In genomic region chr2:171523969-171524401, GRCh38 we compare ENCODE assay signal across 8 cellular contexts. TPM values are rescaled to one million over a fixed set of nuclear protein-coding genes. Genes with fewer than 3 reads are reported as not detected.
DNase-seq lines count a peak whose midpoint lies in the region; ATAC-seq, FAIRE-seq and TF ChIP-seq lines count a peak whose summit lies in the region.

No MANE protein-coding gene starts in this region.

- FAIRE-seq in K562 (lab: Jason Lieb, UNC) (no peak), GM12892 (lab: Jason Lieb, UNC) (no peak)

- ATAC-seq in K562: no peak
- ATAC-seq in left lung: peak; percentile 62

- no peaks in the 10 kb centered on the region for H3K36me3 Mint-ChIP-seq in activated naive CD4-positive, alpha-beta T cell treated with anti-CD3 and anti-CD28 coated beads, Interleukin-2, amount 50 U/mL, for 24 hours

- H3K79me2 ChIP-seq in K562 (ENCODE audit: control insufficient read depth, insufficient read depth, low read length): peaks cover 50% of the 10 kb centered on the region

- H3K4me3 ChIP-seq in K562: peak overlapping the region; percentile 82
- peak overlapping the region; percentile 71 to 89 for H3K4me3 ChIP-seq in left lung
- peak overlapping the region; percentile 65 to 97 (median 76) for H3K4me3 ChIP-seq in tibial nerve

- CTCF ChIA-PET in K562 (lab: Yijun Ruan, JAX; ENCODE audit: low intra/inter-chr PET ratio): no interaction called here

- WGBS in K562 (ENCODE audit: insufficient coverage, low coverage, missing lambda C conversion rate): 40% methylated on average over 7 of the region's 7 CpGs
- 8 to 13% methylated on average over 7 of the region's 7 CpGs for WGBS in tibial nerve, 2 donors

- peaks cover 38% of the 10 kb centered on the region for H3K27me3 Mint-ChIP-seq in activated naive CD4-positive, alpha-beta T cell treated with anti-CD3 and anti-CD28 coated beads, Interleukin-2, amount 50 U/mL, for 24 hours

- TF ChIP-seq POLR2A in K562 (conservative IDR thresholded peaks at IDR 0.05): no peak
- TF ChIP-seq POLR2A in tibial nerve (IDR thresholded peaks at IDR 0.05): no peak
- no peak for TF ChIP-seq POLR2A in GM12892 (IDR thresholded peaks at IDR 0.05; ENCODE audit: low read depth, low read length)

- no peak for TF ChIP-seq CTCF in K562 (IDR thresholded peaks at IDR 0.05 in 2 of 3, conservative IDR thresholded peaks at IDR 0.05 in 1 of 3; ENCODE audit: insufficient read depth in 2 of 3, low read depth in 1 of 3, low read length in 3 of 3)
- TF ChIP-seq CTCF in left lung (IDR thresholded peaks at IDR 0.05): no peak
- TF ChIP-seq CTCF in tibial nerve (IDR thresholded peaks at IDR 0.05): no peak
- TF ChIP-seq CTCF in GM13977 (IDR thresholded peaks at IDR 0.05; ENCODE audit: extremely low read depth, insufficient read depth, missing control alignments): no peak

- H3K4me3 Mint-ChIP-seq in activated naive CD4-positive, alpha-beta T cell treated with anti-CD3 and anti-CD28 coated beads, Interleukin-2, amount 50 U/mL, for 24 hours: peak overlapping the region; percentile 66

- no peaks in the 10 kb centered on the region for H3K27me3 ChIP-seq in K562 (ENCODE audit: control insufficient read depth in 2 of 2, insufficient read depth in 2 of 2, low read length in 2 of 2)
- H3K27me3 ChIP-seq in left lung: no peaks in the 10 kb centered on the region
- H3K27me3 ChIP-seq in tibial nerve: no peaks in the 10 kb centered on the region

- H3K9me1 ChIP-seq in K562 (ENCODE audit: control insufficient read depth, insufficient read depth, low read length): no peaks in the 10 kb centered on the region

- H4K20me1 ChIP-seq in K562 (replicated peaks; ENCODE audit: control insufficient read depth, insufficient read depth, low read length): no peaks in the 10 kb centered on the region; the same call in 1 of the 2 replicates

- H3K9me3 ChIP-seq in K562 (replicated peaks; ENCODE audit: control insufficient read depth, insufficient read depth, low read depth, low read length): no peaks in the 10 kb centered on the region
- no peaks in the 10 kb centered on the region for H3K9me3 ChIP-seq in left lung
- no peaks in the 10 kb centered on the region for H3K9me3 ChIP-seq in tibial nerve

- H3K27ac ChIP-seq in K562 (ENCODE audit: extremely low read depth, low read depth, low read length) (peak overlapping the region; percentile 92), left lung (peak overlapping the region; percentile 86 to 97), tibial nerve (peak overlapping the region; percentile 89 to 97 (median 95))

- H3K9me3 Mint-ChIP-seq in activated naive CD4-positive, alpha-beta T cell treated with anti-CD3 and anti-CD28 coated beads, Interleukin-2, amount 50 U/mL, for 24 hours: no peaks in the 10 kb centered on the region

- intact Hi-C loops in K562 (cut with micrococcal nuclease) (loop anchor here (1.0 to 10.0 kb wide), 4 partner anchors 57 to 549 kb away; partner anchors contain the start of gene TLK1), left lung (cut with DNase I) (no loop called here)

- in situ Hi-C loops in K562 (cut with MboI): no loop called here
- in situ Hi-C loops in GM13977 (cut with MboI; ENCODE audit: low pct_unique_long_range_greater_than_20kb, low sequenced_read_pairs, unreplicated experiment): no loop called here

- peak overlapping the region; percentile 76 to 93; a peak in 3 of 4 replicates for H3K9ac ChIP-seq in K562 (ENCODE audit: insufficient read depth in 1 of 2, low read depth in 2 of 2, low read length in 2 of 2)

- TSS peak; percentile 36 for BruUV-seq in K562 (replicated peaks; lab: Mats Ljungman, UMichigan)

- H3K4me2 ChIP-seq in K562 (ENCODE audit: insufficient read depth, low read length): peak overlapping the region; percentile 93

- TF ChIP-seq EP300 in K562 (IDR thresholded peaks at IDR 0.05; ENCODE audit: low read length) (no peak), tibial nerve (IDR thresholded peaks at IDR 0.05) (no peak)

- H3K4me1 ChIP-seq in K562 (replicated peaks in 1 of 2; ENCODE audit: control insufficient read depth in 2 of 2, insufficient read depth in 2 of 2, low read length in 2 of 2) (peaks cover 17 to 19% of the 10 kb centered on the region in 2 experiments), left lung (peaks cover 2 to 22% of the 10 kb centered on the region in 2 donors), tibial nerve (peaks cover 0 to 65% (median 10%) of the 10 kb centered on the region in 4 donors)

- H3K27ac Mint-ChIP-seq in activated naive CD4-positive, alpha-beta T cell treated with anti-CD3 and anti-CD28 coated beads, Interleukin-2, amount 50 U/mL, for 24 hours: no peak overlapping the region

- H3K36me3 ChIP-seq in K562 (ENCODE audit: control insufficient read depth, insufficient read depth, low read length): peaks cover 6% of the 10 kb centered on the region
- no peaks in the 10 kb centered on the region for H3K36me3 ChIP-seq in left lung
- H3K36me3 ChIP-seq in tibial nerve: no peaks in the 10 kb centered on the region

- peaks cover 11% of the 10 kb centered on the region for H3K4me1 Mint-ChIP-seq in activated naive CD4-positive, alpha-beta T cell treated with anti-CD3 and anti-CD28 coated beads, Interleukin-2, amount 50 U/mL, for 24 hours

- POLR2A ChIA-PET in K562 (lab: Yijun Ruan, JAX): interaction anchor here (0.6 to 4.8 kb wide), 6 partner anchors 9 to 593 kb away, joined by 3 to 51 read pairs (median 5); no protein-coding TSS in a partner anchor

- DNase-seq in activated naive CD4-positive, alpha-beta T cell (lab: John Stamatoyannopoulos, UW): no peak
- DNase-seq in K562 (ENCODE audit: extremely low read depth in 1 of 4, low spot score in 3 of 4) (peak in 1 of 4 experiments; percentile 16), left lung (peak in 1 of 2 donors; percentile 37), tibial nerve (ENCODE audit: low spot score in 2 of 2) (peak in 1 of 2 donors; percentile 15), GM13977 (ENCODE audit: low spot score) (no peak), GM12892 (ENCODE audit: insufficient read length) (no peak)
- no peak for DNase-seq in stimulated activated naive CD4-positive, alpha-beta T cell (lab: John Stamatoyannopoulos, UW)

- no peak for TF ChIP-seq RAD21 in K562 (CRISPR knock-in tag; conservative IDR thresholded peaks at IDR 0.05 in 1 of 2, IDR thresholded peaks at IDR 0.05 in 1 of 2)

- peak overlapping the region; percentile 99 for H2AFZ ChIP-seq in K562 (ENCODE audit: low read depth, low read length)

TF ChIP-seq in K562, 482 proteins besides CTCF, POLR2A, EP300 and RAD21 (continues in another document):
- TF ChIP-seq CEBPB (tag; IDR thresholded peaks at IDR 0.05) (peak; percentile 88), ZC3H11A (IDR thresholded peaks at IDR 0.05; ENCODE audit: low read depth, low read length) (no peak), EWSR1 (IDR thresholded peaks at IDR 0.05; ENCODE audit: borderline replicate concordance, low read depth, partially characterized antibody) (no peak), SIX5 (IDR thresholded peaks at IDR 0.05; ENCODE audit: borderline replicate concordance in 1 of 2, insufficient read depth in 1 of 2, low read depth in 1 of 2, low read length in 2 of 2) (no peak), XRCC5 (IDR thresholded peaks at IDR 0.05; ENCODE audit: low read depth, low read length) (no peak)

RNA-seq across cellular contexts. Expression of gene CYBRD1, which starts 1.7 kb away (rescaled TPM):
- 24.5 and 40.6 TPM in 2 replicates for total RNA-seq in K562 (2011; cell fraction: chromatin; rRNA removed; ENCODE audit: low replicate concordance)
- 19.3 and 19.7 TPM in 2 replicates for total RNA-seq in K562 (2011; cell fraction: nucleolus; rRNA removed)
- total RNA-seq in K562 (2011; cell fraction: nucleoplasm; rRNA removed): 25.8 and 45.2 TPM in 2 replicates
- total RNA-seq in K562 (2014; rRNA removed) (12.4 and 14.0 TPM in 2 replicates), K562 (2014; rRNA removed; fragmentation: Illumina TruSeq; extraction: Trizol) (15.6 and 18.7 TPM in 2 replicates), K562 (2015; rRNA removed; fragmentation: Illumina TruSeq; extraction: Trizol) (15.3 and 16.2 TPM in 2 replicates), K562 (2021) (21.6 and 22.4 TPM in 2 replicates), left lung (10 to 100 TPM; 87.5 to 96.8 TPM), tibial nerve (100 to 1,000 TPM; 215 to 471 (median 401) TPM)
- polyA plus RNA-seq in K562 (2011; rRNA removed) (20.1 and 25.6 TPM in 2 replicates), K562 (2014; fragmentation: Illumina TruSeq; extraction: Trizol) (14.9 and 15.8 TPM in 2 replicates), K562 (2014; fragmentation: Nextera tagmentation; extraction: Ambion mirVana) (10 to 100 TPM in 1 of 2 experiments, 1 to 10 TPM in 1; 9.6 to 10.7 TPM), K562 (2014; rRNA removed) (12.4 and 15.6 TPM in 2 replicates)
- polyA plus RNA-seq in K562 (2011; cell fraction: cytosol; rRNA removed): 23.2 and 28.5 TPM in 2 replicates
- polyA plus RNA-seq in K562 (2011; cell fraction: nucleus; rRNA removed): 22.5 and 26.8 TPM in 2 replicates
- polyA plus RNA-seq in K562 (2012): 15.7 and 16.9 TPM in 2 replicates
- 13.3 and 16.3 TPM in 2 replicates for polyA minus RNA-seq in K562 (2011; rRNA and poly(A)+ RNA removed)
- polyA minus RNA-seq in K562 (2011; cell fraction: cytosol; rRNA and poly(A)+ RNA removed): 10.7 and 11.7 TPM in 2 replicates
- polyA minus RNA-seq in K562 (2011; cell fraction: nucleus; rRNA and poly(A)+ RNA removed): 8.5 and 14.1 TPM in 2 replicates
- polyA plus RNA-seq in GM12892 (2012; ENCODE audit: missing spikeins): 33.9 TPM
